13 cellular contexts compared by ENCODE assay signal in genomic region chr2:142742301-142743214, GRCh38.
DNase-seq lines count a peak whose midpoint lies in the region; ATAC-seq, FAIRE-seq and TF ChIP-seq lines count a peak whose summit lies in the region.
"Had no signal": no experiment of that assay in that cellular context is flagged by ENCODE, and none has a peak within 500 bp of the region (broad histone marks: within the 10 kb centered on the region; RNA-seq: fewer than 3 reads in every experiment).

No MANE protein-coding gene starts in this region.

- CTCF ChIA-PET in RWPE1 (lab: Yijun Ruan, JAX): no interaction called here

- FAIRE-seq in GM12892 (lab: Jason Lieb, UNC): peak; percentile 67

- no peak overlapping the region for H3K27ac ChIP-seq in RWPE1

- peak; percentile 21 for ATAC-seq in HG02798 (IDR thresholded peaks at IDR 0.05; ENCODE audit: poor library complexity, unreplicated experiment)
- ATAC-seq: left ventricle myocardium superior, Panc1 had no signal

- DNase-seq in GM12892 (ENCODE audit: insufficient read length) (no peak), RWPE1 (ENCODE audit: low spot score) (peak; percentile 9), glomerular visceral epithelial cell (ENCODE audit: extremely low spot score) (peak; percentile 45), NCI-H2227 (lab: John Stamatoyannopoulos, UW; ENCODE audit: unreplicated experiment) (no peak), NCI-H1048 (lab: John Stamatoyannopoulos, UW) (no peak), MV-4-11 (lab: John Stamatoyannopoulos, UW) (no peak)
- no peak for DNase-seq in activated CD4-positive, alpha-beta T cell treated with anti-CD3 and anti-CD28 coated beads, Interleukin-2, amount 50 U/mL, for 48 hours
- DNase-seq: activated T-cell treated with anti-CD3 and anti-CD28 coated beads, Interleukin-2, amount 50 U/mL, for 1 hour; CD4-positive, alpha-beta memory T cell; left ventricle myocardium superior; stimulated activated CD4-positive, alpha-beta T cell treated with anti-CD3 and anti-CD28 coated beads, Interleukin-4, amount 100 ng/mL, for 4 hours had no signal

- TF ChIP-seq CTCF in RWPE1 (conservative IDR thresholded peaks at IDR 0.05; ENCODE audit: low read depth): no peak

- TF ChIP-seq POLR2A in GM12892 (IDR thresholded peaks at IDR 0.05; ENCODE audit: low read depth, low read length): no peak

- POLR2A ChIA-PET in RWPE1 (lab: Yijun Ruan, JAX; ENCODE audit: low non-redundant PET): no interaction called here

Comparison
In these comparisons a context has a peak if more than half of its experiments do, and no peak if none do; other contexts are left out.
1. DNase-seq: peak in RWPE1 (single experiment) and glomerular visceral epithelial cell (single experiment); none in GM12892 (single experiment), NCI-H2227 (single experiment), NCI-H1048 (single experiment), activated CD4-positive, alpha-beta T cell treated with anti-CD3 and anti-CD28 coated beads, Interleukin-2, amount 50 U/mL, for 48 hours (0 of 2) and MV-4-11 (single experiment).